In the genomic region with DNA sequence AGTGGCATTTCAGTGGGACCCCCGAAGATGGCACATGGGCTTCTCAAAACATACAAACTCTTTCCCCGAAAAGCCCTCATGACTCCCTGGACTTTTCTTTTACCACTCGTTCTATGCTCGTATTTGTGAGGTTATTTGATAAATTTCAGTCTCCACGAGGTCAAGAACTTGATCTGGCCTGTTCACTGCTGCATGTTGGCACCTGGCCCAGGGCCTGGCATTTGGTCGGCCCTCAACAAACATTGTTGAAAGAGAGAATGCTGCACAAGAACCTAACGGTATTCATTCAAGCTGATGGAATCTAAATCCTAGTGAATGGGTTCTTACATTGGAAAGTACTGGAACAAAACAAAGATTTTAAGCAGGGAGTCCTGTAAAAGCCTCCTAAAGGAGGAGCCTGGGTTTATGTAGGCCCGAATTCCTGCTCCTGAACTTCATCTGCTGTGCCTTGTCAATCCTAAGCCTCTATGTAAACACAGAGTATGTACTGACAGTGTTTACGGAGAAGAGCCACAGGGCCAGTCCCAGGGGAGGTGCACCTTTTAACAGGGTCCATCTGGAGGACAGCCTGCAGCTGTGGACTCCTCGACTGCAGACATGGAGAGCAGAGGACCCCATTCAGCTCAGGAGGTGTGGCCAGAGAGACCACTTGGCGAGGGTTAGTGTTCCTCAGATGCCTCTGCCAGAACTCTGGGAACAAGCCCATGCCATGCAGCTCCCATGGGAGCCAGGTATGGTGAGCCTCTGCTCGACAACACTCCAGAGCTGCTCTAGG, we compare ENCODE assay signal across 1 cellular context.
TF ChIP-seq lines count a peak whose summit lies in the region.

No MANE protein-coding gene starts in this region.

TF ChIP-seq in HepG2, 621 proteins besides CTCF, POLR2A, EP300 and RAD21 (continued from another document):
- no peak for TF ChIP-seq JDP2 (CRISPR knock-in tag; IDR thresholded peaks at IDR 0.05; ENCODE audit: borderline replicate concordance)
- no peak for TF ChIP-seq MTF2 (CRISPR knock-in tag; IDR thresholded peaks at IDR 0.05; ENCODE audit: borderline replicate concordance)
